In genomic region chr1:101178341-101178687, GRCh38 we compare ENCODE assay signal across 14 cellular contexts. TPM values are rescaled to one million over a fixed set of nuclear protein-coding genes. Genes with fewer than 3 reads are reported as not detected.
A peak's percentile ranks its signal among the peaks of the same experiment; 100 is the strongest.
DNase-seq lines count a peak whose midpoint lies in the region; ATAC-seq, FAIRE-seq and TF ChIP-seq lines count a peak whose summit lies in the region.
"Had no signal": no experiment of that assay in that cellular context is flagged by ENCODE, and none has a peak within 500 bp of the region (broad histone marks: within the 10 kb centered on the region; RNA-seq: fewer than 3 reads in every experiment).

No MANE protein-coding gene starts in this region.

- FAIRE-seq in H1 (lab: Jason Lieb, UNC) (no peak), pancreas (lab: Jason Lieb, UNC) (no peak)
- FAIRE-seq: K562 had no signal

- no peak overlapping the region for H2AK5ac ChIP-seq in H1 (ENCODE audit: low read depth, low read length)

- H3K9ac ChIP-seq in OCI-LY1 (ENCODE audit: low read length) (no peak overlapping the region), H1 (replicated peaks in 1 of 4; ENCODE audit: extremely low read depth in 1 of 4, low read depth in 3 of 4, low read length in 3 of 4) (no peak overlapping the region)

- H2BK5ac ChIP-seq in H1 (ENCODE audit: low read depth, low read length) = no peak overlapping the region

- TF ChIP-seq RAD21 in H1 (IDR thresholded peaks at IDR 0.05 in 1 of 2, conservative IDR thresholded peaks at IDR 0.05 in 1 of 2; ENCODE audit: low read depth in 2 of 2, low read length in 2 of 2) = no peak

- no peaks in the 10 kb centered on the region for H3K9me3 Mint-ChIP-seq in CD4-positive, alpha-beta T cell

- H3K27me3 ChIP-seq in CD4-positive, alpha-beta T cell (ENCODE audit: control insufficient read depth, insufficient read depth, low read length) = no peaks in the 10 kb centered on the region
- H3K27me3 ChIP-seq in OCI-LY1 (ENCODE audit: insufficient read depth, low read length) (no peaks in the 10 kb centered on the region), H1 (replicated peaks in 1 of 4; ENCODE audit: control insufficient read depth in 3 of 4, extremely low read depth in 1 of 4, insufficient read depth in 3 of 4, low read length in 3 of 4) (no peaks in the 10 kb centered on the region), foreskin keratinocyte (no peaks in the 10 kb centered on the region), pancreas (no peaks in the 10 kb centered on the region)
- H3K27me3 ChIP-seq: gastroesophageal sphincter had no signal

- no peak overlapping the region for H3K18ac ChIP-seq in H1 (ENCODE audit: extremely low read depth, low read length)

- H2BK120ac ChIP-seq in H1 (replicated peaks; ENCODE audit: low read depth, low read length) = no peak overlapping the region

- no peaks in the 10 kb centered on the region for H3K79me1 ChIP-seq in H1 (ENCODE audit: low read depth, low read length)

- H2BK20ac ChIP-seq in H1 (ENCODE audit: low read length) = no peak overlapping the region

- peak overlapping the region; percentile 35; the same call in 1 of the 2 replicates for H4K8ac ChIP-seq in H1 (ENCODE audit: extremely low read depth, insufficient read depth, low read length)

- TF ChIP-seq CTCF in CD4-positive, alpha-beta T cell (IDR thresholded peaks at IDR 0.05) = no peak
- TF ChIP-seq CTCF in OCI-LY1 (IDR thresholded peaks at IDR 0.05; ENCODE audit: low read length) (no peak), H1 (IDR thresholded peaks at IDR 0.05; ENCODE audit: control extremely low read depth in 1 of 3, insufficient read depth in 1 of 3, low read depth in 1 of 3, low read length in 3 of 3) (no peak), foreskin keratinocyte (conservative IDR thresholded peaks at IDR 0.05) (no peak), pancreas (IDR thresholded peaks at IDR 0.05) (no peak)

- peak overlapping the region; percentile 70 for H3K4me3 Mint-ChIP-seq in CD4-positive, alpha-beta T cell
- H3K4me3 Mint-ChIP-seq: neural crest cell had no signal

- H2BK12ac ChIP-seq in H1 (ENCODE audit: low read depth, low read length) = no peak overlapping the region

- no peaks in the 10 kb centered on the region for H3K36me3 ChIP-seq in OCI-LY1 (ENCODE audit: insufficient read depth, low read length)
- H3K36me3 ChIP-seq in H1 (ENCODE audit: control insufficient read depth in 2 of 4, insufficient read depth in 4 of 4, low read length in 3 of 4) = no peaks in the 10 kb centered on the region
- H3K36me3 ChIP-seq in pancreas = no peaks in the 10 kb centered on the region
- H3K36me3 ChIP-seq: gastroesophageal sphincter had no signal

- POLR2A ChIA-PET in CD4-positive, alpha-beta T cell (lab: Charles Lee) = interaction anchor here (0.7 to 2.1 kb wide), 5 partner anchors 8 to 229 kb away, joined by 3 to 7 read pairs (median 4); no protein-coding TSS in a partner anchor
- POLR2A ChIA-PET in H1 (lab: Charles Lee; ENCODE audit: partially characterized antibody) = no interaction called here

- H3K9me2 ChIP-seq in OCI-LY1 (ENCODE audit: low read depth, low read length) = no peaks in the 10 kb centered on the region

- no peaks in the 10 kb centered on the region for H3K36me3 Mint-ChIP-seq in CD4-positive, alpha-beta T cell (ENCODE audit: low read depth)

- H3K27ac Mint-ChIP-seq in CD4-positive, alpha-beta T cell = peak overlapping the region; percentile 86

- no peak for ATAC-seq in CD4-positive, alpha-beta T cell (ENCODE audit: poor library complexity)
- peak; percentile 7 for ATAC-seq in GM19397 (IDR thresholded peaks at IDR 0.05; ENCODE audit: unreplicated experiment)
- ATAC-seq in HG02973 (IDR thresholded peaks at IDR 0.05; ENCODE audit: unreplicated experiment) = no peak
- ATAC-seq in foreskin keratinocyte = no peak
- ATAC-seq in pancreas = no peak
- ATAC-seq: gastroesophageal sphincter, K562 had no signal

- WGBS in H1 (ENCODE audit: extremely low coverage in 1 of 2, insufficient coverage in 1 of 2, insufficient read length in 1 of 2, insufficient replicate concordance in 2 of 2, low coverage in 1 of 2, low lambda C conversion rate in 2 of 2, missing lambda C conversion rate in 1 of 2), 2 experiments = 88% methylated on average over 1 of the region's 1 CpG; no CpG with 5 or more reads in 1 of the 2 experiments
- 68 to 81% methylated on average over 1 of the region's 1 CpG for WGBS in pancreas, 2 donors

- H3K27me3 Mint-ChIP-seq in CD4-positive, alpha-beta T cell = no peaks in the 10 kb centered on the region

- peaks cover 14% of the 10 kb centered on the region for H3K4me1 ChIP-seq in OCI-LY1 (ENCODE audit: insufficient read depth, low read length, severe bottlenecking)
- no peaks in the 10 kb centered on the region for H3K4me1 ChIP-seq in H1 (replicated peaks in 1 of 4; ENCODE audit: control insufficient read depth in 3 of 4, insufficient read depth in 4 of 4, low read length in 3 of 4)
- peaks cover 18% of the 10 kb centered on the region for H3K4me1 ChIP-seq in foreskin keratinocyte
- no peaks in the 10 kb centered on the region for H3K4me1 ChIP-seq in pancreas
- H3K4me1 ChIP-seq: gastroesophageal sphincter had no signal

- no peaks in the 10 kb centered on the region for H3F3A ChIP-seq in OCI-LY1 (ENCODE audit: insufficient read depth, low read length)

- no peaks in the 10 kb centered on the region for H3K23me2 ChIP-seq in H1 (ENCODE audit: low read depth, low read length)

- intact Hi-C loops in CD4-positive, alpha-beta T cell (cut with DNase I, micrococcal nuclease) = loop anchor here in 1 of 2 experiments (2.0 to 5.0 kb wide), 3 partner anchors 41 to 66 kb away; no protein-coding TSS in a partner anchor
- intact Hi-C loops in pancreas (cut with DNase I) = no loop called here

- H3K79me2 ChIP-seq in OCI-LY1 (ENCODE audit: insufficient read depth, low read length) = no peaks in the 10 kb centered on the region
- H3K79me2 ChIP-seq in H1 (ENCODE audit: control insufficient read depth in 1 of 2, insufficient read depth in 2 of 2, low read length in 2 of 2) = no peaks in the 10 kb centered on the region

- no peaks in the 10 kb centered on the region for H4K20me1 ChIP-seq in OCI-LY1 (ENCODE audit: insufficient read depth, low read length)
- no peaks in the 10 kb centered on the region for H4K20me1 ChIP-seq in H1 (replicated peaks in 1 of 2; ENCODE audit: control insufficient read depth in 1 of 2, insufficient read depth in 2 of 2, low read length in 2 of 2)

- no peak overlapping the region for H3K14ac ChIP-seq in H1 (ENCODE audit: insufficient read length)

- H4K5ac ChIP-seq in H1 (ENCODE audit: insufficient read length, low read depth, low read length) = no peak overlapping the region

- no peak for DNase-seq in CD4-positive, alpha-beta T cell
- no peak for DNase-seq in H1 (ENCODE audit: low read depth in 1 of 2, low spot score in 2 of 2)
- no peak for DNase-seq in foreskin keratinocyte
- DNase-seq in pancreas = no peak
- DNase-seq in epidermal melanocyte (ENCODE audit: insufficient read length, low spot score) = no peak
- DNase-seq: amniotic stem cell; stimulated activated naive CD4-positive, alpha-beta T cell treated with Interleukin-2 at 50 U/mL for 16 hours had no signal

- H3K9me3 ChIP-seq in CD4-positive, alpha-beta T cell (ENCODE audit: control insufficient read depth, low read length) = no peaks in the 10 kb centered on the region
- H3K9me3 ChIP-seq in OCI-LY1 (ENCODE audit: low read length) (no peaks in the 10 kb centered on the region), H1 (ENCODE audit: insufficient read depth in 2 of 2, low read depth in 1 of 2, low read length in 1 of 2) (no peaks in the 10 kb centered on the region), pancreas (no peaks in the 10 kb centered on the region)
- H3K9me3 ChIP-seq: gastroesophageal sphincter had no signal

- no peak overlapping the region for H4K91ac ChIP-seq in H1 (replicated peaks; ENCODE audit: insufficient read length, low read length)

- TF ChIP-seq EP300 in H1 (IDR thresholded peaks at IDR 0.05; ENCODE audit: borderline replicate concordance in 1 of 2, low read depth in 2 of 2, low read length in 2 of 2) = no peak

- H3K56ac ChIP-seq in H1 (replicated peaks; ENCODE audit: insufficient read length, low read depth, low read length) = no peak overlapping the region

- TF ChIP-seq POLR2A in H1 (IDR thresholded peaks at IDR 0.05; ENCODE audit: control extremely low read depth in 1 of 2, low read depth in 2 of 2, low read length in 2 of 2) = no peak

- no peak overlapping the region for H3K23ac ChIP-seq in H1 (ENCODE audit: insufficient read length)

- H3K27ac ChIP-seq in CD4-positive, alpha-beta T cell (ENCODE audit: low read depth, low read length) = no peak overlapping the region
- H3K27ac ChIP-seq in OCI-LY1 (ENCODE audit: low read depth, low read length, poor library complexity, severe bottlenecking) (peak overlapping the region; percentile 1), H1 (ENCODE audit: low read depth, low read length) (no peak overlapping the region), foreskin keratinocyte (no peak overlapping the region), pancreas (no peak overlapping the region)
- H3K27ac ChIP-seq: gastroesophageal sphincter had no signal

- CTCF ChIA-PET in CD4-positive, alpha-beta T cell (lab: Charles Lee) = interaction anchor here (0.9 to 1.7 kb wide), 3 partner anchors 8 to 66 kb away, joined by 3 to 4 read pairs (median 4); no protein-coding TSS in a partner anchor
- CTCF ChIA-PET in H1 (lab: Charles Lee; ENCODE audit: partially characterized antibody) = interaction anchor here (0.6 to 0.9 kb wide), 2 partner anchors 61 to 66 kb away, joined by 3 to 4 read pairs; no protein-coding TSS in a partner anchor

- H3K4me2 ChIP-seq in OCI-LY1 (ENCODE audit: low read length) (0 out of 2 replicates have a peak overlapping the region, but pooled peaks have one; percentile 46), H1 (ENCODE audit: insufficient read depth in 1 of 2, low read depth in 2 of 2, low read length in 2 of 2) (no peak overlapping the region)
- H3K4me2 ChIP-seq: smooth muscle cell had no signal

- peaks cover 35% of the 10 kb centered on the region for H3K4me1 Mint-ChIP-seq in CD4-positive, alpha-beta T cell (ENCODE audit: low read depth)

- no peak overlapping the region for H2BK15ac ChIP-seq in H1 (ENCODE audit: low read length)

- H3K4ac ChIP-seq in H1 (replicated peaks; ENCODE audit: insufficient read length, low read depth, low read length) = no peak overlapping the region

- no peak overlapping the region for H3K4me3 ChIP-seq in OCI-LY1 (ENCODE audit: low read depth, low read length, poor library complexity, severe bottlenecking)
- no peak overlapping the region for H3K4me3 ChIP-seq in H1 (ENCODE audit: extremely low read depth in 1 of 4, insufficient read depth in 2 of 4, low read depth in 3 of 4, low read length in 4 of 4)
- H3K4me3 ChIP-seq in pancreas = no peak overlapping the region
- H3K4me3 ChIP-seq: gastroesophageal sphincter, K562, smooth muscle cell had no signal

- H2AFZ ChIP-seq in OCI-LY1 (ENCODE audit: low read length) (no peak overlapping the region), H1 (ENCODE audit: low read length) (no peak overlapping the region)

RNA-seq across cellular contexts. Expression of gene S1PR1, which starts 58.5 kb away (rescaled TPM):
- total RNA-seq in CD4-positive, alpha-beta T cell = 100 to 1,000 TPM; 397 to 414 TPM
- 3.1 and 3.5 TPM in 2 replicates for total RNA-seq in H1 (2021; fragmentation: NEBNext Ultra II Directional; extraction: Animal tissue kit (Norgen Biotek cat#: 25700))
- polyA plus RNA-seq in H1 (2011; rRNA removed) (4.7 and 5.5 TPM in 2 replicates), foreskin keratinocyte (6.4 and 12.1 TPM in 2 replicates), pancreas (10 to 100 TPM in 1 of 2 donors, 1 to 10 TPM in 1; 4.0 to 10.1 TPM)
- polyA plus RNA-seq in H1 (2011; cell fraction: cytosol; rRNA removed) = 3.7 TPM
- polyA plus RNA-seq in H1 (2011; cell fraction: nucleus; rRNA removed) = 6.2 TPM
- polyA plus RNA-seq in H1 (2012, experiment 1 of 2) = 2.0 to 3.5 TPM (median 2.6 TPM) in 4 replicates
- polyA plus RNA-seq in H1 (2012, experiment 2 of 2) = 1.3 TPM
- polyA plus RNA-seq in H1 (2013, experiment 1 of 2) = 3.3 TPM
- polyA plus RNA-seq in H1 (2013, experiment 2 of 2) = 3.7 TPM
- 6.7 and 8.4 TPM in 2 replicates for polyA minus RNA-seq in H1 (2011; rRNA and poly(A)+ RNA removed)
- 3.3 TPM for polyA minus RNA-seq in H1 (2011; cell fraction: cytosol; rRNA and poly(A)+ RNA removed)
- polyA minus RNA-seq in H1 (2011; cell fraction: nucleus; rRNA and poly(A)+ RNA removed) = 10.8 TPM
- total RNA-seq in foreskin keratinocyte (16.9 and 24.9 TPM in 2 replicates), pancreas (1 to 10 TPM; 2.3 to 6.5 (median 5.7) TPM)

Comparison
In these comparisons a context has a peak if more than half of its experiments do, and no peak if none do; other contexts are left out.
1. RNA of gene S1PR1, which starts 58.5 kb away (total RNA-seq): 397 to 414 TPM in CD4-positive, alpha-beta T cell; 16.9 to 24.9 TPM in foreskin keratinocyte, 2.3 to 6.5 TPM in pancreas and 3.1 to 3.5 TPM in H1; every median in the first group is over 10 times any median in the second.